ENCODE assay signal across 24 cellular contexts in genomic region chr12:4120316-4120920, GRCh38.
A peak's percentile ranks its signal among the peaks of the same experiment; 100 is the strongest.
DNase-seq lines count a peak whose midpoint lies in the region; ATAC-seq, FAIRE-seq and TF ChIP-seq lines count a peak whose summit lies in the region.
"Had no signal": no experiment of that assay in that cellular context is flagged by ENCODE, and none has a peak within 500 bp of the region (broad histone marks: within the 10 kb centered on the region; RNA-seq: fewer than 3 reads in every experiment).

No MANE protein-coding gene starts in this region.

- H3K27ac ChIP-seq in OCI-LY3 (ENCODE audit: low read length) (peak overlapping the region; percentile 100), kidney (ENCODE audit: low read depth in 2 of 2, low read length in 2 of 2) (no peak overlapping the region), left ventricle myocardium inferior (replicated peaks) (no peak overlapping the region)
- H3K27ac ChIP-seq: tibial artery had no signal

- peak overlapping the region; percentile 25 for H3K27ac Mint-ChIP-seq in activated naive CD8-positive, alpha-beta T cell
- no peak overlapping the region for H3K27ac Mint-ChIP-seq in activated naive CD8-positive, alpha-beta T cell treated with anti-CD3 and anti-CD28 coated beads for 36 hours
- peak overlapping the region; percentile 23 to 83 for H3K27ac Mint-ChIP-seq in stimulated activated naive CD8-positive, alpha-beta T cell treated with anti-CD3 and anti-CD28 coated beads, Interleukin-15, amount 100 ng/mL, for 72 hours
- H3K27ac Mint-ChIP-seq in nephron progenitor cell, result no peak overlapping the region

- H3K4me2 ChIP-seq in OCI-LY3 (ENCODE audit: low read length), result peak overlapping the region; percentile 75; the same call in 1 of the 2 replicates

- H3K27me3 Mint-ChIP-seq in activated naive CD8-positive, alpha-beta T cell, result no peaks in the 10 kb centered on the region
- no peaks in the 10 kb centered on the region for H3K27me3 Mint-ChIP-seq in activated naive CD8-positive, alpha-beta T cell treated with anti-CD3 and anti-CD28 coated beads for 36 hours
- no peaks in the 10 kb centered on the region for H3K27me3 Mint-ChIP-seq in stimulated activated naive CD8-positive, alpha-beta T cell treated with anti-CD3 and anti-CD28 coated beads, Interleukin-15, amount 100 ng/mL, for 72 hours
- peaks cover 24% of the 10 kb centered on the region for H3K27me3 Mint-ChIP-seq in nephron progenitor cell (ENCODE audit: low read depth, poor library complexity)
- H3K27me3 Mint-ChIP-seq: CD4-positive, alpha-beta T cell; naive thymus-derived CD4-positive, alpha-beta T cell had no signal

- H3K36me3 ChIP-seq in OCI-LY3 (replicated peaks; ENCODE audit: low read depth, low read length), result peaks cover 4% of the 10 kb centered on the region
- H3K36me3 ChIP-seq in kidney (ENCODE audit: control insufficient read depth in 1 of 2, insufficient read depth in 2 of 2, low read length in 2 of 2), result no peaks in the 10 kb centered on the region
- H3K36me3 ChIP-seq in left ventricle myocardium inferior, result no peaks in the 10 kb centered on the region
- H3K36me3 ChIP-seq: tibial artery had no signal

- H3K9ac ChIP-seq in OCI-LY3 (ENCODE audit: low read length), result peak overlapping the region; percentile 84; the same call in 1 of the 2 replicates
- H3K9ac ChIP-seq in kidney (ENCODE audit: low read length in 2 of 2), result no peak overlapping the region

- H3K79me2 ChIP-seq in OCI-LY3 (ENCODE audit: low read length), result peaks cover 17% of the 10 kb centered on the region

- FAIRE-seq in kidney (lab: Jason Lieb, UNC), result no peak
- FAIRE-seq: astrocyte, frontal cortex, GM12878, islet of Langerhans had no signal

- no peak for TF ChIP-seq CTCF in OCI-LY3 (IDR thresholded peaks at IDR 0.05; ENCODE audit: low read depth, low read length)
- no peak for TF ChIP-seq CTCF in kidney (IDR thresholded peaks at IDR 0.05; ENCODE audit: borderline replicate concordance, extremely low read depth, insufficient read depth)
- TF ChIP-seq CTCF in nephron progenitor cell (IDR thresholded peaks at IDR 0.05), result no peak
- no peak for TF ChIP-seq CTCF in left ventricle myocardium inferior (IDR thresholded peaks at IDR 0.05; ENCODE audit: borderline replicate concordance)

- ATAC-seq in stimulated activated naive CD8-positive, alpha-beta T cell treated with anti-CD3 and anti-CD28 coated beads, Interleukin-15, amount 100 ng/mL, for 72 hours, result no peak
- no peak for ATAC-seq in HG02642 (IDR thresholded peaks at IDR 0.05; ENCODE audit: poor library complexity, unreplicated experiment)
- ATAC-seq: GM12878; naive thymus-derived CD4-positive, alpha-beta T cell; stimulated activated effector memory CD8-positive, alpha-beta T cell treated with anti-CD3 and anti-CD28 coated beads, Interleukin-12 subunit alpha, Interleukin-12 subunit beta, amount 100 ng/mL, for 72 hours had no signal

- no peaks in the 10 kb centered on the region for H4K20me1 ChIP-seq in OCI-LY3 (ENCODE audit: insufficient read depth, low read length)

- no peak overlapping the region for H3K4me3 ChIP-seq in OCI-LY3 (ENCODE audit: low read length)
- H3K4me3 ChIP-seq in kidney (ENCODE audit: low read length in 2 of 2), result no peak overlapping the region
- H3K4me3 ChIP-seq in left ventricle myocardium inferior, result no peak overlapping the region
- H3K4me3 ChIP-seq: GM12878, lung, tibial artery had no signal

- H3K9me3 Mint-ChIP-seq in activated naive CD8-positive, alpha-beta T cell (ENCODE audit: low read depth), result no peaks in the 10 kb centered on the region
- no peaks in the 10 kb centered on the region for H3K9me3 Mint-ChIP-seq in activated naive CD8-positive, alpha-beta T cell treated with anti-CD3 and anti-CD28 coated beads for 36 hours
- peaks cover 0 to 3% of the 10 kb centered on the region in 2 donors for H3K9me3 Mint-ChIP-seq in stimulated activated naive CD8-positive, alpha-beta T cell treated with anti-CD3 and anti-CD28 coated beads, Interleukin-15, amount 100 ng/mL, for 72 hours
- peaks cover 22% of the 10 kb centered on the region for H3K9me3 Mint-ChIP-seq in nephron progenitor cell
- H3K9me3 Mint-ChIP-seq: CD4-positive, alpha-beta T cell; stimulated activated effector memory CD8-positive, alpha-beta T cell treated with anti-CD3 and anti-CD28 coated beads, Interleukin-12 subunit alpha, Interleukin-12 subunit beta, amount 100 ng/mL, for 72 hours had no signal

- DNase-seq in activated naive CD8-positive, alpha-beta T cell treated with anti-CD3 and anti-CD28 coated beads for 36 hours, result no peak
- DNase-seq in kidney (peak; percentile 26), nephron progenitor cell (no peak), left ventricle myocardium inferior (no peak)
- DNase-seq in stimulated activated naive CD8-positive, alpha-beta T cell treated with anti-CD3 and anti-CD28 coated beads, Interleukin-15, amount 100 ng/mL, for 72 hours, result no peak
- DNase-seq: activated naive CD4-positive, alpha-beta T cell treated with anti-CD3 and anti-CD28 coated beads, Interleukin-2, amount 10 ng/mL, durations not matched to agents 7 days and 5 days; CD4-positive, alpha-beta T cell; DMS153; effector CD4-positive, alpha-beta T cell; hypothalamus; naive thymus-derived CD4-positive, alpha-beta T cell; NCI-H187 treated with DMSO at 0.1 percent for 48 hours; NCI-H345; T1000; tibial artery had no signal

- no peaks in the 10 kb centered on the region for H3K9me3 ChIP-seq in OCI-LY3 (ENCODE audit: insufficient read depth, low read length)
- no peaks in the 10 kb centered on the region for H3K9me3 ChIP-seq in kidney (ENCODE audit: control insufficient read depth in 1 of 2, low read length in 2 of 2)
- no peaks in the 10 kb centered on the region for H3K9me3 ChIP-seq in left ventricle myocardium inferior (replicated peaks)
- H3K9me3 ChIP-seq: tibial artery had no signal

- H3K4me1 Mint-ChIP-seq in activated naive CD8-positive, alpha-beta T cell (ENCODE audit: low read depth), result peaks cover 34% of the 10 kb centered on the region
- peaks cover 55% of the 10 kb centered on the region for H3K4me1 Mint-ChIP-seq in activated naive CD8-positive, alpha-beta T cell treated with anti-CD3 and anti-CD28 coated beads for 36 hours
- H3K4me1 Mint-ChIP-seq in stimulated activated naive CD8-positive, alpha-beta T cell treated with anti-CD3 and anti-CD28 coated beads, Interleukin-15, amount 100 ng/mL, for 72 hours, result peaks cover 80% of the 10 kb centered on the region
- peaks cover 70% of the 10 kb centered on the region for H3K4me1 Mint-ChIP-seq in nephron progenitor cell

- H2AFZ ChIP-seq in OCI-LY3 (ENCODE audit: low read depth, low read length), result no peak overlapping the region

- H3K36me3 Mint-ChIP-seq in activated naive CD8-positive, alpha-beta T cell, result no peaks in the 10 kb centered on the region
- H3K36me3 Mint-ChIP-seq in activated naive CD8-positive, alpha-beta T cell treated with anti-CD3 and anti-CD28 coated beads for 36 hours, result peaks cover 3% of the 10 kb centered on the region
- peaks cover 2% of the 10 kb centered on the region for H3K36me3 Mint-ChIP-seq in nephron progenitor cell (ENCODE audit: low read depth)
- H3K36me3 Mint-ChIP-seq: stimulated activated effector memory CD8-positive, alpha-beta T cell treated with anti-CD3 and anti-CD28 coated beads, Interleukin-12 subunit alpha, Interleukin-12 subunit beta, amount 100 ng/mL, for 72 hours had no signal

- H3K27me3 ChIP-seq in OCI-LY3 (ENCODE audit: low read depth, low read length) (no peaks in the 10 kb centered on the region), left ventricle myocardium inferior (ENCODE audit: low read depth) (peaks cover 24% of the 10 kb centered on the region)

- peaks cover 60% of the 10 kb centered on the region for H3K4me1 ChIP-seq in OCI-LY3 (ENCODE audit: low read length)
- H3K4me1 ChIP-seq in kidney (ENCODE audit: control insufficient read depth in 1 of 2, insufficient read depth in 1 of 2, low read depth in 1 of 2, low read length in 2 of 2), result peaks cover 0 to 7% of the 10 kb centered on the region in 2 donors
- peaks cover 30% of the 10 kb centered on the region for H3K4me1 ChIP-seq in left ventricle myocardium inferior

- no peak overlapping the region for H3K4me3 Mint-ChIP-seq in activated naive CD8-positive, alpha-beta T cell
- no peak overlapping the region for H3K4me3 Mint-ChIP-seq in activated naive CD8-positive, alpha-beta T cell treated with anti-CD3 and anti-CD28 coated beads for 36 hours
- no peak overlapping the region for H3K4me3 Mint-ChIP-seq in stimulated activated naive CD8-positive, alpha-beta T cell treated with anti-CD3 and anti-CD28 coated beads, Interleukin-15, amount 100 ng/mL, for 72 hours
- no peak overlapping the region for H3K4me3 Mint-ChIP-seq in nephron progenitor cell
- H3K4me3 Mint-ChIP-seq: activated naive CD4-positive, alpha-beta T cell treated with anti-CD3 and anti-CD28 coated beads, Interleukin-2, amount 10 ng/mL, durations not matched to agents 7 days and 5 days; CD4-positive, alpha-beta T cell had no signal

- intact Hi-C loops in kidney (cut with DNase I), result no loop called here
- intact Hi-C loops in left ventricle myocardium inferior (cut with micrococcal nuclease), result no loop called here

Comparison
In these comparisons a context has a peak if more than half of its experiments do, and no peak if none do; other contexts are left out.
1. H3K27ac Mint-ChIP-seq: peak in activated naive CD8-positive, alpha-beta T cell (single experiment) and stimulated activated naive CD8-positive, alpha-beta T cell treated with anti-CD3 and anti-CD28 coated beads, Interleukin-15, amount 100 ng/mL, for 72 hours (2 of 2); none in activated naive CD8-positive, alpha-beta T cell treated with anti-CD3 and anti-CD28 coated beads for 36 hours (single experiment) and nephron progenitor cell (single experiment).